ENCODE assay signal across 8 cellular contexts in the genomic region with DNA sequence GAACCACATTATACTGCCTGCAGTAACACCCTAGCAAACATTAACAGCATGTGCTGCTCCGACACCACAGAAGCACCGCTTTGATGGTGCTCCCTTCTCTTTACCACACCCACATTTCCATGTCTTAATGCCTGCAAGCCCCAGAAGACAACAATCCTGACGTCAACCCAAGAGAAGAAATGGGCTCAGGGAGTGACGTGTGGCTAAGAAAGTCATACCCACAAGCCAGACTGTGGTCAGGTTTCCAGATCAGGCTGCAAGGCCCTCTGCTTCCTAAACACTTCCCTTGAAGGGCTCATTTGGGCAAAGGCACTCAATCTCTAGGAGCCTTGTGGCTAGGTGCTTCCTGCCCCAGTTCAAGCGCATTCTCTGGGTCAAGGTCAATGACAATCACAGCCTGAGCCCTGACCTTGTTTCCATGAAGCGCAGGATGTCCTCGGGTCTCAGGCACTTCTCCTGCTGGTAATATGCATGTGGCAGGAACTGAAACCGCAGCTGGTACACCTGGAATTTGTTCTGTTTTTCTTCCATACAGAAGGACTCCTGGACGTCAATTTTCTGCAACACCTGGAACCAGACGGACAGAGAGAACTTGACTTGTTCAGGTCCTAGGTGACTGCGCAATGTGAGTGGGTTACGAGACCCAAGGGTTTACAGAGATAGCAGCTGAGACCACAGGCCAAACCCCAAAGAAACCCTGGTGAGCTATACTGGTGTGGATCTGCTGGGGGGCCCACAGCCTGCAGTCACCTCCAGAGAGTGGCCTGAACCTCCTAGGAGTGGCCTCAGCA.
DNase-seq lines count a peak whose midpoint lies in the region; ATAC-seq, FAIRE-seq and TF ChIP-seq lines count a peak whose summit lies in the region.

No MANE protein-coding gene starts in this region.

- intact Hi-C loops in lower leg skin (cut with DNase I; ENCODE audit: low total_unique reads) = no loop called here

- ATAC-seq in GM18909 (IDR thresholded peaks at IDR 0.05; ENCODE audit: poor library complexity, unreplicated experiment) (peak; percentile 41), HG03039 (IDR thresholded peaks at IDR 0.05; ENCODE audit: unreplicated experiment) (no peak)
- ATAC-seq in activated naive CD8-positive, alpha-beta T cell treated with anti-CD3 and anti-CD28 coated beads, Interleukin-2, amount 10 ng/mL, durations not matched to agents 7 days and 5 days (ENCODE audit: low read depth) = peak; percentile 48

- peaks cover 31% of the 10 kb centered on the region for H3K36me3 Mint-ChIP-seq in activated naive CD8-positive, alpha-beta T cell treated with anti-CD3 and anti-CD28 coated beads, Interleukin-2, amount 10 ng/mL, durations not matched to agents 7 days and 5 days
- peaks cover 86% of the 10 kb centered on the region for H3K36me3 Mint-ChIP-seq in stimulated activated naive CD8-positive, alpha-beta T cell treated with anti-CD3 and anti-CD28 coated beads, Interleukin-15, Interleukin-2, amounts not matched to agents 100 ng/mL and 50 ng/mL, for 24 hours (ENCODE audit: low read depth)

- H3K27me3 Mint-ChIP-seq in activated naive CD8-positive, alpha-beta T cell treated with anti-CD3 and anti-CD28 coated beads, Interleukin-2, amount 10 ng/mL, durations not matched to agents 7 days and 5 days = no peaks in the 10 kb centered on the region
- no peaks in the 10 kb centered on the region for H3K27me3 Mint-ChIP-seq in stimulated activated naive CD8-positive, alpha-beta T cell treated with anti-CD3 and anti-CD28 coated beads, Interleukin-15, Interleukin-2, amounts not matched to agents 100 ng/mL and 50 ng/mL, for 24 hours

- peak; percentile 78 for DNase-seq in RCC 7860 (ENCODE audit: low spot score)
- peak; percentile 72 for DNase-seq in activated naive CD8-positive, alpha-beta T cell treated with anti-CD3 and anti-CD28 coated beads, Interleukin-2, amount 10 ng/mL, durations not matched to agents 7 days and 5 days
- peak; percentile 62 to 86 for DNase-seq in lower leg skin (ENCODE audit: low spot score in 2 of 2)
- DNase-seq in H54 (ENCODE audit: insufficient read length, low spot score) = no peak
- no peak for DNase-seq in NCI-H526 (lab: John Stamatoyannopoulos, UW)

- TF ChIP-seq POLR2A in lower leg skin (IDR thresholded peaks at IDR 0.05) (no peak), H54 (IDR thresholded peaks at IDR 0.05; ENCODE audit: low read depth, low read length) (no peak)

- FAIRE-seq in RCC 7860 (lab: Jason Lieb, UNC) = peak; percentile 93
- FAIRE-seq in H54 (lab: Jason Lieb, UNC) = no peak

- WGBS in lower leg skin, 2 donors = 71 to 73% methylated on average over 12 of the region's 12 CpGs

- peak overlapping the region; percentile 79 for H3K4me3 Mint-ChIP-seq in activated naive CD8-positive, alpha-beta T cell treated with anti-CD3 and anti-CD28 coated beads, Interleukin-2, amount 10 ng/mL, durations not matched to agents 7 days and 5 days
- peak overlapping the region; percentile 67 for H3K4me3 Mint-ChIP-seq in stimulated activated naive CD8-positive, alpha-beta T cell treated with anti-CD3 and anti-CD28 coated beads, Interleukin-15, Interleukin-2, amounts not matched to agents 100 ng/mL and 50 ng/mL, for 24 hours

- POLR2A ChIA-PET in activated naive CD8-positive, alpha-beta T cell treated with anti-CD3 and anti-CD28 coated beads, Interleukin-2, amount 10 ng/mL, durations not matched to agents 7 days and 5 days (lab: Charles Lee) = interaction anchor here (0.8 to 5.1 kb wide), 8 partner anchors 30 to 185 kb away, joined by 3 to 74 read pairs (median 7); a partner anchor contains a TSS

- H3K4me3 ChIP-seq in lower leg skin (ENCODE audit: low read depth, poor library complexity, severe bottlenecking) = no peak overlapping the region

- no peaks in the 10 kb centered on the region for H3K9me3 Mint-ChIP-seq in activated naive CD8-positive, alpha-beta T cell treated with anti-CD3 and anti-CD28 coated beads, Interleukin-2, amount 10 ng/mL, durations not matched to agents 7 days and 5 days
- no peaks in the 10 kb centered on the region for H3K9me3 Mint-ChIP-seq in stimulated activated naive CD8-positive, alpha-beta T cell treated with anti-CD3 and anti-CD28 coated beads, Interleukin-15, Interleukin-2, amounts not matched to agents 100 ng/mL and 50 ng/mL, for 24 hours

- H3K27ac Mint-ChIP-seq in activated naive CD8-positive, alpha-beta T cell treated with anti-CD3 and anti-CD28 coated beads, Interleukin-2, amount 10 ng/mL, durations not matched to agents 7 days and 5 days = peak overlapping the region; percentile 99
- peak overlapping the region; percentile 97 for H3K27ac Mint-ChIP-seq in stimulated activated naive CD8-positive, alpha-beta T cell treated with anti-CD3 and anti-CD28 coated beads, Interleukin-15, Interleukin-2, amounts not matched to agents 100 ng/mL and 50 ng/mL, for 24 hours

- no peak for TF ChIP-seq CTCF in lower leg skin (IDR thresholded peaks at IDR 0.05)

- H3K4me1 Mint-ChIP-seq in activated naive CD8-positive, alpha-beta T cell treated with anti-CD3 and anti-CD28 coated beads, Interleukin-2, amount 10 ng/mL, durations not matched to agents 7 days and 5 days = peaks cover 65% of the 10 kb centered on the region
- peaks cover 86% of the 10 kb centered on the region for H3K4me1 Mint-ChIP-seq in stimulated activated naive CD8-positive, alpha-beta T cell treated with anti-CD3 and anti-CD28 coated beads, Interleukin-15, Interleukin-2, amounts not matched to agents 100 ng/mL and 50 ng/mL, for 24 hours (ENCODE audit: low read depth)

Comparison
In these comparisons a context has a peak if more than half of its experiments do, and no peak if none do; other contexts are left out.
1. DNase-seq: peak in RCC 7860 (single experiment), activated naive CD8-positive, alpha-beta T cell treated with anti-CD3 and anti-CD28 coated beads, Interleukin-2, amount 10 ng/mL, durations not matched to agents 7 days and 5 days (single experiment) and lower leg skin (2 of 2); none in H54 (single experiment) and NCI-H526 (0 of 2).